Comparison of ENCODE assay signal across 22 cellular contexts in the genomic region with DNA sequence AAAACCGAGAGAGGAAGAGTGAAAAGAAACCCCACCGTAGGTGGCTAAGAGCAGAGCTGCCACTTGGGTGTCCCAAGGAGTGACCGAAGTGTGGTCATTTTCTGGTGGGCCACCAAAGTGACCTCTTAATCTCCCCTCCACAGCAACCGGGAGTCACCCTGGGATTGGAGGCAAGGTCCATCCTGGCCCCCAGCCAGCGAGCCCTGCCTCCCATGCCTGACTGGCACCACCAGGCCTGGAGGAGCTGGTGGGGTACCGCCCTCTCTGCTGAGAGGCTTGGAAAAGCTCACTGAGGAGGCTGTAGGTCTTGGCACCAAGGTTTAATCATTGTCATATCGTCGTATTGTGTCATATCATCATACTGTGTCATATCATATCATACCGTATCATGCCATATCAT.
DNase-seq lines count a peak whose midpoint lies in the region; ATAC-seq, FAIRE-seq and TF ChIP-seq lines count a peak whose summit lies in the region.
"Had no signal": no experiment of that assay in that cellular context is flagged by ENCODE, and none has a peak within 500 bp of the region (broad histone marks: within the 10 kb centered on the region; RNA-seq: fewer than 3 reads in every experiment).

No MANE protein-coding gene starts in this region.

- peaks cover 3% of the 10 kb centered on the region for H3K36me3 Mint-ChIP-seq in activated CD4-positive, alpha-beta T cell treated with anti-CD3 and anti-CD28 coated beads, Interleukin-2, amount 10 ng/mL, durations not matched to agents 24 days and 14 days (ENCODE audit: low read depth)
- H3K36me3 Mint-ChIP-seq in activated CD4-positive, alpha-beta T cell treated with anti-CD3 and anti-CD28 coated beads for 36 hours (ENCODE audit: low read depth) = peaks cover under 1% of the 10 kb centered on the region
- H3K36me3 Mint-ChIP-seq: CD14-positive monocyte had no signal

- H3K27me3 ChIP-seq in BLaER1 treated with 17β-estradiol and CSF1 and Interleukin-3, amounts not matched to agents 10 nM and 100 nM = no peaks in the 10 kb centered on the region

- H3K9ac ChIP-seq in BLaER1 treated with 17β-estradiol and CSF1 and Interleukin-3, amounts not matched to agents 10 nM and 100 nM = no peak overlapping the region
- H3K9ac ChIP-seq: GM23248 had no signal

- peaks cover under 1% of the 10 kb centered on the region for H3K27me3 Mint-ChIP-seq in activated CD4-positive, alpha-beta T cell treated with anti-CD3 and anti-CD28 coated beads, Interleukin-2, amount 10 ng/mL, durations not matched to agents 24 days and 14 days
- no peaks in the 10 kb centered on the region for H3K27me3 Mint-ChIP-seq in activated CD4-positive, alpha-beta T cell treated with anti-CD3 and anti-CD28 coated beads for 36 hours
- H3K27me3 Mint-ChIP-seq: CD4-positive, alpha-beta memory T cell had no signal

- intact Hi-C loops in activated CD4-positive, alpha-beta T cell treated with anti-CD3 and anti-CD28 coated beads, Interleukin-2, amount 10 ng/mL, durations not matched to agents 24 days and 14 days (cut with micrococcal nuclease) = no loop called here
- intact Hi-C loops in activated CD4-positive, alpha-beta T cell treated with anti-CD3 and anti-CD28 coated beads for 36 hours (cut with DNase I, micrococcal nuclease) = no loop called here

- peak overlapping the region in 8 of 11 experiments; percentile 20 to 70 (median 52); a peak in 11 of 22 replicates for H3K4me2 ChIP-seq in BLaER1 treated with 17β-estradiol and CSF1 and Interleukin-3, amounts not matched to agents 10 nM and 100 nM

- DNase-seq in activated CD4-positive, alpha-beta T cell treated with anti-CD3 and anti-CD28 coated beads, Interleukin-2, amount 10 ng/mL, durations not matched to agents 24 days and 14 days = peak; percentile 48
- no peak for DNase-seq in activated CD4-positive, alpha-beta T cell treated with anti-CD3 and anti-CD28 coated beads for 36 hours
- no peak for DNase-seq in GM12892 (ENCODE audit: insufficient read length)
- DNase-seq in left lobe of liver (ENCODE audit: low spot score) = peak; percentile 43
- no peak for DNase-seq in SHP77 treated with DMSO at 0.1 percent for 48 hours (lab: John Stamatoyannopoulos, UW)
- no peak for DNase-seq in activated naive CD4-positive, alpha-beta T cell treated with anti-CD3 and anti-CD28 coated beads, Interleukin-2, amount 50 U/mL, for 16 hours
- DNase-seq: Calu3; CD4-positive, alpha-beta memory T cell; DMS 273 treated with DMSO at 0.1 percent for 48 hours; DMS53; DND-41; EL; GM23248; IMR-90 had no signal

- H4K20me1 ChIP-seq in BLaER1 treated with 17β-estradiol and CSF1 and Interleukin-3, amounts not matched to agents 10 nM and 100 nM = no peaks in the 10 kb centered on the region

- H3K4me1 Mint-ChIP-seq in activated CD4-positive, alpha-beta T cell treated with anti-CD3 and anti-CD28 coated beads, Interleukin-2, amount 10 ng/mL, durations not matched to agents 24 days and 14 days = peaks cover 7% of the 10 kb centered on the region
- peaks cover 18% of the 10 kb centered on the region for H3K4me1 Mint-ChIP-seq in activated CD4-positive, alpha-beta T cell treated with anti-CD3 and anti-CD28 coated beads for 36 hours

- H3K9me3 Mint-ChIP-seq in activated CD4-positive, alpha-beta T cell treated with anti-CD3 and anti-CD28 coated beads, Interleukin-2, amount 10 ng/mL, durations not matched to agents 24 days and 14 days = peaks cover 3% of the 10 kb centered on the region
- H3K9me3 Mint-ChIP-seq in activated CD4-positive, alpha-beta T cell treated with anti-CD3 and anti-CD28 coated beads for 36 hours (ENCODE audit: low read depth) = peaks cover 2% of the 10 kb centered on the region

- FAIRE-seq in GM12892 (lab: Jason Lieb, UNC) = peak; percentile 68
- FAIRE-seq: HTR-8/SVneo, K562 had no signal

- CTCF ChIA-PET in activated CD4-positive, alpha-beta T cell treated with anti-CD3 and anti-CD28 coated beads for 36 hours (lab: Charles Lee) = interaction anchor here (0.7 kb wide), 1 partner anchor 60 kb away, joined by 3 read pairs; no protein-coding TSS in a partner anchor

- no peak overlapping the region for H3K4me3 ChIP-seq in BLaER1 treated with 17β-estradiol and CSF1 and Interleukin-3, amounts not matched to agents 10 nM and 100 nM
- H3K4me3 ChIP-seq: GM23248, HAP-1, K562 had no signal

- H3K36me3 ChIP-seq in BLaER1 treated with 17β-estradiol and CSF1 and Interleukin-3, amounts not matched to agents 10 nM and 100 nM = peaks cover 0 to 2% (median 0%) of the 10 kb centered on the region in 11 experiments; a peak in 1 of 22 replicates
- H3K36me3 ChIP-seq: HAP-1 had no signal

- no peak overlapping the region for H3K4me3 Mint-ChIP-seq in activated CD4-positive, alpha-beta T cell treated with anti-CD3 and anti-CD28 coated beads, Interleukin-2, amount 10 ng/mL, durations not matched to agents 24 days and 14 days
- H3K4me3 Mint-ChIP-seq in activated CD4-positive, alpha-beta T cell treated with anti-CD3 and anti-CD28 coated beads for 36 hours = no peak overlapping the region
- H3K4me3 Mint-ChIP-seq: B cell; CD14-positive monocyte; CD4-positive, alpha-beta memory T cell had no signal

- H3K27ac ChIP-seq in BLaER1 treated with 17β-estradiol and CSF1 and Interleukin-3, amounts not matched to agents 10 nM and 100 nM = no peak overlapping the region
- H3K27ac ChIP-seq: 22Rv1, GM23248 had no signal

- peaks cover 30 to 40% (median 37%) of the 10 kb centered on the region in 10 experiments for H3K4me1 ChIP-seq in BLaER1 treated with 17β-estradiol and CSF1 and Interleukin-3, amounts not matched to agents 10 nM and 100 nM
- H3K4me1 ChIP-seq: HAP-1 had no signal

- no peak for TF ChIP-seq POLR2A in GM12892 (IDR thresholded peaks at IDR 0.05; ENCODE audit: low read depth, low read length)

- ATAC-seq in activated CD4-positive, alpha-beta T cell treated with anti-CD3 and anti-CD28 coated beads for 36 hours = no peak
- ATAC-seq in left lobe of liver (no peak), HG02970 (IDR thresholded peaks at IDR 0.05; ENCODE audit: low FRiP score, unreplicated experiment) (no peak)
- ATAC-seq: K562 had no signal

- H3K27ac Mint-ChIP-seq in activated CD4-positive, alpha-beta T cell treated with anti-CD3 and anti-CD28 coated beads, Interleukin-2, amount 10 ng/mL, durations not matched to agents 24 days and 14 days = no peak overlapping the region
- H3K27ac Mint-ChIP-seq in activated CD4-positive, alpha-beta T cell treated with anti-CD3 and anti-CD28 coated beads for 36 hours = no peak overlapping the region
- H3K27ac Mint-ChIP-seq: B cell; CD14-positive monocyte; CD4-positive, alpha-beta memory T cell had no signal

- POLR2A ChIA-PET in activated CD4-positive, alpha-beta T cell treated with anti-CD3 and anti-CD28 coated beads for 36 hours (lab: Charles Lee) = no interaction called here

- peaks cover 5 to 15% (median 13%) of the 10 kb centered on the region in 11 experiments for H3K9me3 ChIP-seq in BLaER1 treated with 17β-estradiol and CSF1 and Interleukin-3, amounts not matched to agents 10 nM and 100 nM (replicated peaks in 1 of 11)
- H3K9me3 ChIP-seq: HAP-1 had no signal

Comparison
In these comparisons a context has a peak if more than half of its experiments do, and no peak if none do; other contexts are left out.
1. DNase-seq: peak in activated CD4-positive, alpha-beta T cell treated with anti-CD3 and anti-CD28 coated beads, Interleukin-2, amount 10 ng/mL, durations not matched to agents 24 days and 14 days (single experiment) and left lobe of liver (single experiment); none in activated CD4-positive, alpha-beta T cell treated with anti-CD3 and anti-CD28 coated beads for 36 hours (single experiment), GM12892 (single experiment), SHP77 treated with DMSO at 0.1 percent for 48 hours (single experiment) and activated naive CD4-positive, alpha-beta T cell treated with anti-CD3 and anti-CD28 coated beads, Interleukin-2, amount 50 U/mL, for 16 hours (single experiment).